In the genomic region with DNA sequence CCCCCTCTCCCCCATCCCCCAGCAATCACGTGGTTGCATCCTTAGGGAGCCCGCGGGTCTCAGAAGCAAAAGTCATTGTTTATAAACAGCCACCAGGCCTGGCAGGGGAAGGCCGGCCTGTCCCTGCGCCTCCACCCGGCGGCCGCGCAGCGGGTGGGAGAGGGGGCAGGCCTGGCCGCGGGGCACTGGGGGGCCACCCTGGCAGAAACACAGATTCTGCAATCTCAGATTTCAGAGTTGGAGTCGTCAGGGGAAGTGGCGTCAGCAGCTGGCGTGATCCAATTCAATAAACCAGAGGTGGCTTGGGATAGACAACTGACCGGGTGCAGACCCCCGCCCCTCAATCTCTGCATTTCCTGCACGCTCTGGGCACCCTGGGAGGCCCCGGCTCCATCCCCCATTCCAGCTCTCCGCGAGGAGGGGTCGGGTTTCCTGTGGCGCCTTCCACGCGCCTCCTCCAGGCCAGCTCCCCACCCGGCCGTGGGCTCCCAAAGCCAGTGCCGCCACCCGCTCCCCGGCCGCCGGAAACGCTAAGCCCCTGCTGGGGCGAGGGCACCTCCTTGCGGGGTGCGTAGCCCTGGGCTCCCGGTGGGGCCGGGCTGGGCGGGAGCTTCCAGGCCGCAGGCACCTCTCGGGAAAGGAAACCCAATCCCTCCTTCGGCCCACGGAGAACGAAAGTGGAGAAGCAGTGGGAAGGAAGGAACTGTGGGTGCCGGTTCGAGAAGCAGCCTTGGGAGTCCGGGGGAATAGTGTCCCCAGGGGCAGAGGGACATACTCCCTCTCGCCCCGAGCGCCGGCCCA, we compare ENCODE assay signal across 8 cellular contexts. TPM values are rescaled to one million over a fixed set of nuclear protein-coding genes. Genes with fewer than 3 reads are reported as not detected.
DNase-seq lines count a peak whose midpoint lies in the region; ATAC-seq lines count a peak whose summit lies in the region.

No MANE protein-coding gene starts in this region.

- POLR2A ChIA-PET in activated CD4-positive, alpha-beta T cell treated with anti-CD3 and anti-CD28 coated beads, Interleukin-2, amount 10 ng/mL, durations not matched to agents 7 days and 5 days (lab: Charles Lee) = no interaction called here

- peak overlapping the region; percentile 65 for H3K4me3 Mint-ChIP-seq in activated CD4-positive, alpha-beta T cell treated with anti-CD3 and anti-CD28 coated beads, Interleukin-2, amount 10 ng/mL, durations not matched to agents 7 days and 5 days

- CTCF ChIA-PET in activated CD4-positive, alpha-beta T cell treated with anti-CD3 and anti-CD28 coated beads, Interleukin-2, amount 10 ng/mL, durations not matched to agents 7 days and 5 days (lab: Charles Lee) = interaction anchor here (1.0 kb wide), 1 partner anchor 25 kb away, joined by 5 read pairs; no protein-coding TSS in a partner anchor

- peaks cover 20% of the 10 kb centered on the region for H3K27me3 Mint-ChIP-seq in activated CD4-positive, alpha-beta T cell treated with anti-CD3 and anti-CD28 coated beads, Interleukin-2, amount 10 ng/mL, durations not matched to agents 7 days and 5 days

- H3K36me3 ChIP-seq in esophagus (ENCODE audit: control insufficient read depth in 2 of 2, insufficient read depth in 2 of 2, low read length in 1 of 2) (no peaks in the 10 kb centered on the region), mucosa of rectum (ENCODE audit: control insufficient read depth in 2 of 2, insufficient read depth in 2 of 2, low read length in 2 of 2) (no peaks in the 10 kb centered on the region)

- H3K27ac Mint-ChIP-seq in activated CD4-positive, alpha-beta T cell treated with anti-CD3 and anti-CD28 coated beads, Interleukin-2, amount 10 ng/mL, durations not matched to agents 7 days and 5 days = no peak overlapping the region

- H3K27ac ChIP-seq in esophagus (ENCODE audit: low read depth in 2 of 2, low read length in 1 of 2) = peak overlapping the region; percentile 50 to 76
- peak overlapping the region; percentile 77 to 83 for H3K27ac ChIP-seq in mucosa of rectum (ENCODE audit: low read depth in 2 of 2, low read length in 2 of 2)

- H3K9me3 Mint-ChIP-seq in activated CD4-positive, alpha-beta T cell treated with anti-CD3 and anti-CD28 coated beads, Interleukin-2, amount 10 ng/mL, durations not matched to agents 7 days and 5 days = no peaks in the 10 kb centered on the region

- WGBS in esophagus, 2 donors = 4 to 7% methylated on average over 49 to 51 of the region's 51 CpGs

- H3K27me3 ChIP-seq in esophagus (ENCODE audit: control insufficient read depth in 1 of 2, insufficient read depth in 2 of 2, low read length in 2 of 2) (no peaks in the 10 kb centered on the region), mucosa of rectum (ENCODE audit: control insufficient read depth in 2 of 2, insufficient read depth in 2 of 2, low read length in 2 of 2) (no peaks in the 10 kb centered on the region)

- H3K9me3 ChIP-seq in esophagus (ENCODE audit: control insufficient read depth in 2 of 2, insufficient read depth in 1 of 2, low read depth in 1 of 2, low read length in 1 of 2) (no peaks in the 10 kb centered on the region), mucosa of rectum (ENCODE audit: control insufficient read depth in 2 of 2, low read length in 2 of 2) (no peaks in the 10 kb centered on the region)

- peaks cover 6% of the 10 kb centered on the region for H3K4me1 Mint-ChIP-seq in activated CD4-positive, alpha-beta T cell treated with anti-CD3 and anti-CD28 coated beads, Interleukin-2, amount 10 ng/mL, durations not matched to agents 7 days and 5 days

- peak overlapping the region; percentile 68 to 73 for H3K9ac ChIP-seq in mucosa of rectum (ENCODE audit: low read depth in 1 of 2, low read length in 2 of 2)

- no peak for DNase-seq in activated CD4-positive, alpha-beta T cell treated with anti-CD3 and anti-CD28 coated beads, Interleukin-2, amount 10 ng/mL, durations not matched to agents 7 days and 5 days
- no peak for DNase-seq in activated CD4-positive, alpha-beta T cell treated with anti-CD3 and anti-CD28 coated beads, Interleukin-2, amount 50 U/mL, for 4 hours
- DNase-seq in SW480 (ENCODE audit: low spot score) = peak; percentile 16
- DNase-seq in stimulated activated CD8-positive, alpha-beta memory T cell treated with anti-CD3 and anti-CD28 coated beads, Interleukin-4, amount 100 ng/mL, for 48 hours = no peak
- DNase-seq in AML-193 (lab: John Stamatoyannopoulos, UW) = no peak

- H3K4me1 ChIP-seq in esophagus (ENCODE audit: control insufficient read depth in 2 of 2, insufficient read depth in 2 of 2, low read length in 1 of 2) = peaks cover 13 to 21% of the 10 kb centered on the region in 2 donors
- H3K4me1 ChIP-seq in mucosa of rectum (ENCODE audit: control insufficient read depth in 2 of 2, insufficient read depth in 2 of 2, low read length in 2 of 2) = peaks cover 28 to 29% of the 10 kb centered on the region in 2 donors

- no peak for ATAC-seq in HG02973 (IDR thresholded peaks at IDR 0.05; ENCODE audit: unreplicated experiment)

- no peaks in the 10 kb centered on the region for H3K36me3 Mint-ChIP-seq in activated CD4-positive, alpha-beta T cell treated with anti-CD3 and anti-CD28 coated beads, Interleukin-2, amount 10 ng/mL, durations not matched to agents 7 days and 5 days (ENCODE audit: low read depth)

- H3K4me3 ChIP-seq in esophagus (ENCODE audit: low read depth in 1 of 2, low read length in 2 of 2) (peak overlapping the region; percentile 63 to 65), mucosa of rectum (ENCODE audit: low read length in 2 of 2) (peak overlapping the region; percentile 66 to 84)

RNA-seq across cellular contexts. Expression of a gene that starts 1.1 kb away (rescaled TPM):
- 100 to 1,000 TPM; 140 to 148 TPM for total RNA-seq in activated CD4-positive, alpha-beta T cell treated with anti-CD3 and anti-CD28 coated beads, Interleukin-2, amount 10 ng/mL, durations not matched to agents 7 days and 5 days
- 1 to 10 TPM; 4.6 to 7.9 TPM for polyA plus RNA-seq in esophagus
